In genomic region chr11:34964610-34965331, GRCh38 we compare ENCODE assay signal across 34 cellular contexts.
"Had no signal": no experiment of that assay in that cellular context is flagged by ENCODE, and none has a peak within 500 bp of the region (broad histone marks: within the 10 kb centered on the region; RNA-seq: fewer than 3 reads in every experiment).

No MANE protein-coding gene starts in this region.

- H3K4me3 ChIP-seq: colonic mucosa, esophagus squamous epithelium, heart right ventricle, left ventricle myocardium inferior, lung, mucosa of descending colon, neural progenitor cell, smooth muscle cell, suprapubic skin, transverse colon, upper lobe of right lung, uterus had no signal

- H3K4me1 Mint-ChIP-seq: memory B cell; nephron; neural progenitor cell; stimulated activated naive CD8-positive, alpha-beta T cell treated with anti-CD3 and anti-CD28 coated beads, Interleukin-15, amount 100 ng/mL, for 72 hours had no signal

- H3K9me3 Mint-ChIP-seq: dendritic cell treated with granulocyte-macrophage colony-stimulating factor and Interleukin-4, amounts not matched to agents 40 ng/mL and 50 ng/mL, for 4 days; endodermal cell; memory B cell; mesothelial cell of epicardium; naive B cell; nephron; neural progenitor cell; stimulated activated naive CD8-positive, alpha-beta T cell treated with anti-CD3 and anti-CD28 coated beads, Interleukin-15, amount 100 ng/mL, for 72 hours had no signal

- H3K4me1 ChIP-seq: colonic mucosa, neural progenitor cell, parathyroid adenoma, suprapubic skin, transverse colon, upper lobe of right lung, uterus had no signal

- H3K9ac ChIP-seq: neural progenitor cell, parathyroid adenoma had no signal

- H3K36me3 ChIP-seq: colonic mucosa, uterus had no signal

- H3K27ac ChIP-seq: colonic mucosa, esophagus squamous epithelium, heart right ventricle, left ventricle myocardium inferior, neural progenitor cell, parathyroid adenoma, suprapubic skin, transverse colon, upper lobe of right lung, uterus had no signal

- H3K27ac Mint-ChIP-seq: dendritic cell treated with granulocyte-macrophage colony-stimulating factor and Interleukin-4, amounts not matched to agents 40 ng/mL and 50 ng/mL, for 4 days; endodermal cell; memory B cell; mesothelial cell of epicardium; nephron; neural progenitor cell; progenitor cell of endocrine pancreas; stimulated activated naive CD8-positive, alpha-beta T cell treated with anti-CD3 and anti-CD28 coated beads, Interleukin-15, amount 100 ng/mL, for 72 hours had no signal

- FAIRE-seq: endothelial cell of umbilical vein, keratinocyte had no signal

- H2AFZ ChIP-seq: neural progenitor cell, parathyroid adenoma had no signal

- ATAC-seq: heart right ventricle; left cardiac atrium; mucosa of descending colon; sciatic nerve; stimulated activated naive CD8-positive, alpha-beta T cell treated with anti-CD3 and anti-CD28 coated beads, Interleukin-15, amount 100 ng/mL, for 72 hours; upper lobe of right lung had no signal

- H3K9me3 ChIP-seq: colonic mucosa, esophagus squamous epithelium, heart right ventricle, left ventricle myocardium inferior, mucosa of descending colon, suprapubic skin, transverse colon, upper lobe of right lung, uterus had no signal

- H3K79me2 ChIP-seq: parathyroid adenoma had no signal

- H3K4me2 ChIP-seq: neural progenitor cell, smooth muscle cell had no signal

- H3K27me3 Mint-ChIP-seq: dendritic cell treated with granulocyte-macrophage colony-stimulating factor and Interleukin-4, amounts not matched to agents 40 ng/mL and 50 ng/mL, for 4 days; memory B cell; naive B cell; progenitor cell of endocrine pancreas; stimulated activated naive CD8-positive, alpha-beta T cell treated with anti-CD3 and anti-CD28 coated beads, Interleukin-15, amount 100 ng/mL, for 72 hours had no signal

- H3K27me3 ChIP-seq: colonic mucosa, esophagus squamous epithelium, heart right ventricle, neural progenitor cell, suprapubic skin, transverse colon, upper lobe of right lung, uterus had no signal

- H3K4me3 Mint-ChIP-seq: dendritic cell treated with granulocyte-macrophage colony-stimulating factor and Interleukin-4, amounts not matched to agents 40 ng/mL and 50 ng/mL, for 4 days; endodermal cell; memory B cell; mesothelial cell of epicardium; naive B cell; nephron; neural progenitor cell; stimulated activated naive CD8-positive, alpha-beta T cell treated with anti-CD3 and anti-CD28 coated beads, Interleukin-15, amount 100 ng/mL, for 72 hours had no signal

- DNase-seq: colonic mucosa; effector CD8-positive, alpha-beta T cell; endodermal cell; esophagus squamous epithelium; foreskin melanocyte; glutamatergic neuron; heart right ventricle; hippocampal formation; left cardiac atrium; left ventricle myocardium inferior; mucosa of descending colon; naive B cell; stimulated activated CD4-positive, alpha-beta T cell treated with anti-CD3 and anti-CD28 coated beads, Interleukin-12 subunit alpha, Interleukin-12 subunit beta, amount 100 ng/mL, for 4 hours; stimulated activated CD4-positive, alpha-beta T cell treated with anti-CD3 and anti-CD28 coated beads, Interleukin-1b, Interleukin-23, amount 100 ng/mL, for 48 hours; stimulated activated CD4-positive, alpha-beta T cell treated with anti-CD3 and anti-CD28 coated beads, Interleukin-4, amount 100 ng/mL, for 1 hour; stimulated activated CD8-positive, alpha-beta memory T cell treated with anti-CD3 and anti-CD28 coated beads, Interleukin-4, amount 100 ng/mL, for 48 hours; stimulated activated naive CD4-positive, alpha-beta T cell; stimulated activated naive CD8-positive, alpha-beta T cell treated with anti-CD3 and anti-CD28 coated beads, Interleukin-15, amount 100 ng/mL, for 72 hours; transverse colon; upper lobe of right lung; uterus had no signal
